In the genomic region with DNA sequence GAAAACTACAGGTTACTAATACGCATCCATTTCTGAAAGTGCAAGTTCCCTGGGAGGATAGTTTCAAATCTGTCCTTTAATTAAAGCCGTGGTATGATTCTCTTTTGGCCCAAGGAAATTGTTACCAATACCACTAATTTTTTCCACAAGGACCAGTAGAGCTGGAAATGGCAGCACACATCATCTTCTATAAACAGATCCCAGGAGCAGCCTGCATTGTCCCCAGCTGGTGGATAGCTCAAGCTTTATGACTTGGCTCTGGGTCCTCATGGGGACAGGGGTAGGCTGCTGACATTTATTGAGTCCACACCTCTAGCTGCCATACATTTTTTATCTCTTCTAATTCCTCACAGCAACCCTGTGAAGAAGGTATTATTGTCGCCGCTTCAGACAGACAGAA, we compare ENCODE assay signal across 23 cellular contexts. TPM values are rescaled to one million over a fixed set of nuclear protein-coding genes. Genes with fewer than 3 reads are reported as not detected.
DNase-seq lines count a peak whose midpoint lies in the region; ATAC-seq and TF ChIP-seq lines count a peak whose summit lies in the region.
"Had no signal": no experiment of that assay in that cellular context is flagged by ENCODE, and none has a peak within 500 bp of the region (broad histone marks: within the 10 kb centered on the region; RNA-seq: fewer than 3 reads in every experiment).

No MANE protein-coding gene starts in this region.

- POLR2A ChIA-PET in HEK293 (lab: Yijun Ruan, JAX), result no interaction called here

- no peaks in the 10 kb centered on the region for H3K36me3 Mint-ChIP-seq in mesothelial cell of epicardium
- H3K36me3 Mint-ChIP-seq: CD4-positive, CD25-positive, alpha-beta regulatory T cell had no signal

- peaks cover 48% of the 10 kb centered on the region for H3K27me3 Mint-ChIP-seq in mesothelial cell of epicardium (ENCODE audit: low read depth)

- no peaks in the 10 kb centered on the region for H3K9me3 Mint-ChIP-seq in mesothelial cell of epicardium

- H3K27ac Mint-ChIP-seq in mesothelial cell of epicardium, result no peak overlapping the region
- H3K27ac Mint-ChIP-seq: CD4-positive, CD25-positive, alpha-beta regulatory T cell had no signal

- H3K4me1 ChIP-seq in HEK293 (ENCODE audit: control insufficient read depth, insufficient read depth, low read length) (peaks cover 6% of the 10 kb centered on the region), left ventricle myocardium inferior (peaks cover 23% of the 10 kb centered on the region), skeletal muscle tissue (ENCODE audit: control insufficient read depth in 3 of 3, insufficient read depth in 3 of 3, low read length in 3 of 3) (peaks cover 3 to 11% (median 10%) of the 10 kb centered on the region in 3 donors), right lobe of liver (peaks cover 0 to 2% (median 0%) of the 10 kb centered on the region in 4 donors)

- no peak overlapping the region for H3K4me3 Mint-ChIP-seq in mesothelial cell of epicardium
- H3K4me3 Mint-ChIP-seq: CD4-positive, CD25-positive, alpha-beta regulatory T cell had no signal

- H3K9ac ChIP-seq in skeletal muscle tissue (ENCODE audit: low read depth in 1 of 3, low read length in 3 of 3), result no peak overlapping the region

- H3K27ac ChIP-seq in HEK293 (ENCODE audit: extremely low read depth, low read depth, low read length) (no peak overlapping the region), left ventricle myocardium inferior (replicated peaks) (peak overlapping the region; percentile 48), skeletal muscle tissue (ENCODE audit: low read depth, low read length) (peak overlapping the region; percentile 62), right lobe of liver (no peak overlapping the region), caudate nucleus (ENCODE audit: low read depth, low read length) (no peak overlapping the region)
- H3K27ac ChIP-seq: RWPE1 had no signal

- H3K4me1 Mint-ChIP-seq in mesothelial cell of epicardium, result peaks cover 3% of the 10 kb centered on the region

- CTCF ChIA-PET in HEK293 (lab: Yijun Ruan, JAX), result interaction anchor here (0.5 to 0.9 kb wide), 6 partner anchors 25 to 262 kb away, joined by 3 to 4 read pairs (median 3); no protein-coding TSS in a partner anchor

- no peak for TF ChIP-seq POLR2A in right lobe of liver (IDR thresholded peaks at IDR 0.05)

- no peak for ATAC-seq in right lobe of liver

- H3K4me3 ChIP-seq in HEK293 (ENCODE audit: low read depth, low read length) (no peak overlapping the region), left ventricle myocardium inferior (no peak overlapping the region), skeletal muscle tissue (ENCODE audit: low read length in 3 of 3) (no peak overlapping the region), right lobe of liver (no peak overlapping the region)
- H3K4me3 ChIP-seq: MG63 had no signal

- H3K27me3 ChIP-seq in left ventricle myocardium inferior (ENCODE audit: low read depth) (peaks cover 49% of the 10 kb centered on the region), skeletal muscle tissue (ENCODE audit: control insufficient read depth in 3 of 3, insufficient read depth in 3 of 3, low read length in 3 of 3) (peaks cover 15 to 23% (median 21%) of the 10 kb centered on the region in 3 donors), right lobe of liver (no peaks in the 10 kb centered on the region)

- H3K36me3 ChIP-seq in HEK293 (ENCODE audit: control insufficient read depth in 2 of 2, insufficient read depth in 1 of 2, low read length in 2 of 2) (no peaks in the 10 kb centered on the region), left ventricle myocardium inferior (no peaks in the 10 kb centered on the region), skeletal muscle tissue (ENCODE audit: control insufficient read depth in 3 of 3, insufficient read depth in 3 of 3, low read length in 3 of 3) (no peaks in the 10 kb centered on the region), right lobe of liver (no peaks in the 10 kb centered on the region)
- H3K36me3 ChIP-seq: MG63 had no signal

- DNase-seq in NCI-H69 (lab: John Stamatoyannopoulos, UW) (peak; percentile 1), left ventricle myocardium inferior (no peak), mesothelial cell of epicardium (ENCODE audit: low spot score in 2 of 2, unreplicated experiment in 2 of 2) (no peak), right lobe of liver (no peak), caudate nucleus (lab: John Stamatoyannopoulos, UW) (no peak)
- DNase-seq: CD4-positive, CD25-positive, alpha-beta regulatory T cell; DMS53; IMR-90; Karpas-422; MG63; NCI-H1092 treated with DMSO at 0.1 percent for 48 hours; NCI-H1694; NCI-H2107; NCI-H345; NCI-H526; NK-92 treated with Interleukin-12 subunit alpha and Interleukin-12 subunit beta, amount 100 ng/mL, for 24 hours; OCI-M1 had no signal

- intact Hi-C loops in left ventricle myocardium inferior (cut with micrococcal nuclease), result no loop called here
- intact Hi-C loops in right lobe of liver (cut with DNase I), result no loop called here

- H3K9me3 ChIP-seq in HEK293 (ENCODE audit: control insufficient read depth, insufficient read depth, low read depth, low read length) (no peaks in the 10 kb centered on the region; the same call in 1 of the 2 replicates), left ventricle myocardium inferior (replicated peaks) (no peaks in the 10 kb centered on the region), skeletal muscle tissue (ENCODE audit: control insufficient read depth in 3 of 3, low read length in 3 of 3) (no peaks in the 10 kb centered on the region), right lobe of liver (no peaks in the 10 kb centered on the region)
- H3K9me3 ChIP-seq: MG63 had no signal

- WGBS in right lobe of liver (ENCODE audit: insufficient coverage, low coverage, low lambda C conversion rate, missing lambda C conversion rate), result 70% methylated on average over 4 of the region's 4 CpGs

- TF ChIP-seq CTCF in HEK293 (tag by site-specific recombination; IDR thresholded peaks at IDR 0.05), result no peak
- TF ChIP-seq CTCF in left ventricle myocardium inferior (IDR thresholded peaks at IDR 0.05; ENCODE audit: borderline replicate concordance), result no peak
- no peak for TF ChIP-seq CTCF in mesothelial cell of epicardium (IDR thresholded peaks at IDR 0.05; ENCODE audit: unreplicated experiment)
- TF ChIP-seq CTCF in right lobe of liver (IDR thresholded peaks at IDR 0.05), result no peak

TF ChIP-seq in HEK293, 187 proteins besides CTCF, POLR2A, EP300 and RAD21:
- TF ChIP-seq ZNF621 (tag by site-specific recombination; IDR thresholded peaks at IDR 0.05) (no peak), ZNF335 (tag by site-specific recombination; conservative IDR thresholded peaks at IDR 0.05) (0 out of 2 replicates have a peak, but pooled peaks have one; percentile 36), YY2 (tag by site-specific recombination; IDR thresholded peaks at IDR 0.05) (no peak), ZNF114 (tag by site-specific recombination; IDR thresholded peaks at IDR 0.05) (no peak)
- TF ChIP-seq, protein P1, sequence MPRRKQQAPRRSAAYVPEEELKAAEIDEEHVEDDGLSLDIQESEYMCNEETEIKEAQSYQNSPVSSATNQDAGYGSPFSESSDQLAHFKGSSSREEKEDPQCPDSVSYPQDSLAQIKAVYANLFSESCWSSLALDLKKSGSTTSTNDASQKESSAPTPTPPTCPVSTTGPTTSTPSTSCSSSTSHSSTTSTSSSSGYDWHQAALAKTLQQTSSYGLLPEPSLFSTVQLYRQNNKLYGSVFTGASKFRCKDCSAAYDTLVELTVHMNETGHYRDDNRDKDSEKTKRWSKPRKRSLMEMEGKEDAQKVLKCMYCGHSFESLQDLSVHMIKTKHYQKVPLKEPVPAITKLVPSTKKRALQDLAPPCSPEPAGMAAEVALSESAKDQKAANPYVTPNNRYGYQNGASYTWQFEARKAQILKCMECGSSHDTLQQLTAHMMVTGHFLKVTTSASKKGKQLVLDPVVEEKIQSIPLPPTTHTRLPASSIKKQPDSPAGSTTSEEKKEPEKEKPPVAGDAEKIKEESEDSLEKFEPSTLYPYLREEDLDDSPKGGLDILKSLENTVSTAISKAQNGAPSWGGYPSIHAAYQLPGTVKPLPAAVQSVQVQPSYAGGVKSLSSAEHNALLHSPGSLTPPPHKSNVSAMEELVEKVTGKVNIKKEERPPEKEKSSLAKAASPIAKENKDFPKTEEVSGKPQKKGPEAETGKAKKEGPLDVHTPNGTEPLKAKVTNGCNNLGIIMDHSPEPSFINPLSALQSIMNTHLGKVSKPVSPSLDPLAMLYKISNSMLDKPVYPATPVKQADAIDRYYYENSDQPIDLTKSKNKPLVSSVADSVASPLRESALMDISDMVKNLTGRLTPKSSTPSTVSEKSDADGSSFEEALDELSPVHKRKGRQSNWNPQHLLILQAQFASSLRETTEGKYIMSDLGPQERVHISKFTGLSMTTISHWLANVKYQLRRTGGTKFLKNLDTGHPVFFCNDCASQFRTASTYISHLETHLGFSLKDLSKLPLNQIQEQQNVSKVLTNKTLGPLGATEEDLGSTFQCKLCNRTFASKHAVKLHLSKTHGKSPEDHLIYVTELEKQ (tag by site-specific recombination; IDR thresholded peaks at IDR 0.05; ENCODE audit: borderline replicate concordance), result no peak

RNA-seq across cellular contexts. Expression of a gene that starts 35.8 kb away (rescaled TPM):
- total RNA-seq in left ventricle myocardium inferior (not detected), skeletal muscle tissue (not detected), mesothelial cell of epicardium (not detected in 3 replicates), right lobe of liver (not detected)
- total RNA-seq: CD4-positive, CD25-positive, alpha-beta regulatory T cell; HT-29; IMR-90; SK-MEL-5 had no signal

RNA-seq across cellular contexts. Expression of a gene that starts 45.0 kb away (rescaled TPM):
- total RNA-seq in left ventricle myocardium inferior (0.49 TPM), skeletal muscle tissue (0.52 TPM), mesothelial cell of epicardium (not detected in 3 replicates), right lobe of liver (not detected)
- total RNA-seq: H1, HT-29, IMR-90, SK-MEL-5 had no signal

RNA-seq across cellular contexts. Expression of a gene that starts 54.7 kb away (rescaled TPM):
- total RNA-seq in left ventricle myocardium inferior (170 TPM), skeletal muscle tissue (24.5 TPM), mesothelial cell of epicardium (63.9 to 70.1 TPM (median 69.3 TPM) in 3 replicates), right lobe of liver (10 to 100 TPM in 3 of 6 experiments, 1 to 10 TPM in 3; 7.4 to 21.5 (median 11.3) TPM)

Comparison
In these comparisons a context has a peak if more than half of its experiments do, and no peak if none do; other contexts are left out.
1. H3K27ac ChIP-seq: peak in left ventricle myocardium inferior (single experiment) and skeletal muscle tissue (single experiment); none in HEK293 (single experiment), right lobe of liver (0 of 3) and caudate nucleus (single experiment).